ENCODE assay signal across 15 cellular contexts in genomic region chr2:223901311-223901710, GRCh38. TPM values are rescaled to one million over a fixed set of nuclear protein-coding genes. Genes with fewer than 3 reads are reported as not detected.
DNase-seq lines count a peak whose midpoint lies in the region; ATAC-seq and TF ChIP-seq lines count a peak whose summit lies in the region.
"Had no signal": no experiment of that assay in that cellular context is flagged by ENCODE, and none has a peak within 500 bp of the region (broad histone marks: within the 10 kb centered on the region; RNA-seq: fewer than 3 reads in every experiment).

No MANE protein-coding gene starts in this region.

- TF ChIP-seq CTCF in CD14-positive monocyte (IDR thresholded peaks at IDR 0.05) (no peak), activated B cell treated with CpG ODN at 0.5 μM for 24 hours (IDR thresholded peaks at IDR 0.05) (no peak)

- H3K4me1 Mint-ChIP-seq in CD14-positive monocyte (peaks cover 14% of the 10 kb centered on the region), activated B cell treated with CpG ODN at 0.5 μM for 24 hours (peaks cover 38% of the 10 kb centered on the region), naive B cell (peaks cover 19 to 30% (median 27%) of the 10 kb centered on the region in 3 donors)

- peak overlapping the region in 4 of 7 donors; percentile 9 to 87 (median 37) for H3K27ac Mint-ChIP-seq in CD14-positive monocyte
- H3K27ac Mint-ChIP-seq in activated B cell treated with CpG ODN at 0.5 μM for 24 hours = peak overlapping the region; percentile 53
- peak overlapping the region in 4 of 6 donors; percentile 14 to 57 (median 32) for H3K27ac Mint-ChIP-seq in naive B cell

- ATAC-seq in activated B cell treated with CpG ODN at 0.5 μM for 24 hours (ENCODE audit: low read depth) (no peak), naive B cell (ENCODE audit: low read depth in 2 of 2) (no peak)

- H3K9me3 Mint-ChIP-seq in CD14-positive monocyte (no peaks in the 10 kb centered on the region), activated B cell treated with CpG ODN at 0.5 μM for 24 hours (no peaks in the 10 kb centered on the region), naive B cell (peaks cover 0 to 2% (median 0%) of the 10 kb centered on the region in 7 donors)
- H3K9me3 Mint-ChIP-seq: CD4-positive, CD25-positive, alpha-beta regulatory T cell had no signal

- POLR2A ChIA-PET in activated B cell treated with CpG ODN at 0.5 μM for 24 hours (lab: Charles Lee) = no interaction called here

- H3K27me3 Mint-ChIP-seq in CD14-positive monocyte (ENCODE audit: low read depth in 3 of 3) (peaks cover 0 to 4% (median 0%) of the 10 kb centered on the region in 3 donors), activated B cell treated with CpG ODN at 0.5 μM for 24 hours (no peaks in the 10 kb centered on the region), naive B cell (no peaks in the 10 kb centered on the region)
- H3K27me3 Mint-ChIP-seq: CD4-positive, CD25-positive, alpha-beta regulatory T cell had no signal

- DNase-seq in NCI-H2171 treated with DMSO at 0.1 percent for 48 hours (lab: John Stamatoyannopoulos, UW) (peak; percentile 26), NCI-H2171 (lab: John Stamatoyannopoulos, UW) (no peak), CD14-positive monocyte (ENCODE audit: low spot score) (no peak), activated B cell treated with CpG ODN at 0.5 μM for 24 hours (no peak), naive B cell (no peak), mucosa of gallbladder (ENCODE audit: low spot score) (no peak), anterior cingulate cortex (lab: John Stamatoyannopoulos, UW) (no peak)
- no peak for DNase-seq in activated effector memory CD4-positive, alpha-beta T cell treated with Interleukin-2 at 50 U/mL for 16 hours
- DNase-seq: 8988T; CD4-positive, CD25-positive, alpha-beta regulatory T cell; COR-L47; GF-D8; NCI-H187 treated with DMSO at 0.1 percent for 48 hours; NCI-H345; NCI-H526 had no signal

- peaks cover 66 to 78% of the 10 kb centered on the region in 2 donors for H3K36me3 Mint-ChIP-seq in CD14-positive monocyte
- H3K36me3 Mint-ChIP-seq in activated B cell treated with CpG ODN at 0.5 μM for 24 hours (ENCODE audit: low read depth) = peaks cover 64% of the 10 kb centered on the region
- H3K36me3 Mint-ChIP-seq in naive B cell = peaks cover 15 to 32% of the 10 kb centered on the region in 2 donors

- CTCF ChIA-PET in activated B cell treated with CpG ODN at 0.5 μM for 24 hours (lab: Charles Lee) = interaction anchor here (1.1 to 1.3 kb wide), 3 partner anchors 57 to 93 kb away, joined by 3 to 5 read pairs (median 3); no protein-coding TSS in a partner anchor

- intact Hi-C loops in CD14-positive monocyte (cut with micrococcal nuclease) (no loop called here), activated B cell treated with CpG ODN at 0.5 μM for 24 hours (cut with micrococcal nuclease) (no loop called here)

- H3K4me3 Mint-ChIP-seq in CD14-positive monocyte = no peak overlapping the region
- no peak overlapping the region for H3K4me3 Mint-ChIP-seq in activated B cell treated with CpG ODN at 0.5 μM for 24 hours
- peak overlapping the region in 1 of 8 donors; percentile 12 for H3K4me3 Mint-ChIP-seq in naive B cell
- H3K4me3 Mint-ChIP-seq: CD4-positive, CD25-positive, alpha-beta regulatory T cell had no signal

RNA-seq across cellular contexts. Expression of gene WDFY1, which starts 43.8 kb away (rescaled TPM):
- polyA plus RNA-seq in CD14-positive monocyte (10 to 100 TPM; 31.7 to 40.7 TPM), naive B cell (ENCODE audit: low read depth in 6 of 6) (10 to 100 TPM; 12.6 to 39.2 (median 25.3) TPM)
- total RNA-seq in activated B cell treated with CpG ODN at 0.5 μM for 24 hours (67.2 and 77.0 TPM in 2 replicates), mucosa of gallbladder (51.9 TPM)

RNA-seq across cellular contexts. Expression of gene MRPL44, which starts 56.0 kb away (rescaled TPM):
- polyA plus RNA-seq in CD14-positive monocyte (10 to 100 TPM; 25.7 to 28.4 TPM), naive B cell (ENCODE audit: low read depth in 6 of 6) (10 to 100 TPM; 34.4 to 52.3 (median 38.6) TPM)
- total RNA-seq in activated B cell treated with CpG ODN at 0.5 μM for 24 hours (29.9 and 30.4 TPM in 2 replicates), mucosa of gallbladder (26.5 TPM)
